Comparison of ENCODE assay signal across 24 cellular contexts in the genomic region with DNA sequence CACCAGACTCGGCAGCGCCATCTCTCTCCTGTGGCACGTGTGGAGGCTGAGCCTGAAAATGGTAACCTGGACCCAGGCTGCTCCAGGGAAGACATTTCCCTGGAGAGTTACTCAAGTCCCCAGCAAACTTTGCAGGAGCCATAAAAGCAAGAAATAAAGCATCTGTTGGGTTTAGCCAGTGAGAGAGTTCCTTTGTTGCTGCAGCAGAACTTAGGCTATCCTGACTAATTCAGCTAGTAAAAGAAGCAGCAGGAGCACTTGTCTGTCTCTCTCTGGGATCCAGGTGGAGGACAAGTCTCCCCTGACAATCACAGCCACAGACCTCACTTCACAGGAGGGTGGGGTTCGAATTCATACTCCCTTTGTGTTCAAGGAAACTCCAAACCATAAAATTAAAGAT.
DNase-seq lines count a peak whose midpoint lies in the region; ATAC-seq, FAIRE-seq and TF ChIP-seq lines count a peak whose summit lies in the region.
"Had no signal": no experiment of that assay in that cellular context is flagged by ENCODE, and none has a peak within 500 bp of the region (broad histone marks: within the 10 kb centered on the region; RNA-seq: fewer than 3 reads in every experiment).

No MANE protein-coding gene starts in this region.

- no peak overlapping the region for H3K4ac ChIP-seq in trophoblast cell (ENCODE audit: low read depth, low read length)

- ATAC-seq in activated naive CD8-positive, alpha-beta T cell treated with anti-CD3 and anti-CD28 coated beads, Interleukin-2, amount 10 ng/mL, durations not matched to agents 7 days and 5 days (ENCODE audit: low read depth) = no peak
- no peak for ATAC-seq in activated naive CD8-positive, alpha-beta T cell treated with anti-CD3 and anti-CD28 coated beads, Interleukin-2, amount 50 U/mL, for 24 hours
- ATAC-seq in K562 (no peak), GM18511 (IDR thresholded peaks at IDR 0.05; ENCODE audit: unreplicated experiment) (no peak)
- ATAC-seq: GM12878 had no signal

- in situ Hi-C loops in K562 (cut with MboI) = loop anchor here (5.0 kb wide), 1 partner anchor 50 kb away; no protein-coding TSS in a partner anchor

- peaks cover 11% of the 10 kb centered on the region for H3K27me3 Mint-ChIP-seq in activated naive CD8-positive, alpha-beta T cell treated with anti-CD3 and anti-CD28 coated beads, Interleukin-2, amount 10 ng/mL, durations not matched to agents 7 days and 5 days
- H3K27me3 Mint-ChIP-seq in activated naive CD8-positive, alpha-beta T cell treated with anti-CD3 and anti-CD28 coated beads, Interleukin-2, amount 50 U/mL, for 24 hours = peaks cover 8% of the 10 kb centered on the region

- no peak overlapping the region for H4K8ac ChIP-seq in trophoblast cell (ENCODE audit: low read depth, low read length)

- no peak overlapping the region for H3K23ac ChIP-seq in trophoblast cell (ENCODE audit: low read length)

- peak overlapping the region; percentile 6 for H2BK12ac ChIP-seq in trophoblast cell (ENCODE audit: low read length)

- no peak overlapping the region for H4K12ac ChIP-seq in trophoblast cell (ENCODE audit: low read depth, low read length)

- H3K27me3 ChIP-seq in PC-9 (ENCODE audit: insufficient read depth, low read depth) (no peaks in the 10 kb centered on the region), K562 (ENCODE audit: control insufficient read depth in 2 of 2, insufficient read depth in 2 of 2, low read length in 2 of 2) (peaks cover 4 to 39% of the 10 kb centered on the region in 2 experiments; a peak in 3 of 5 replicates), trophoblast cell (ENCODE audit: insufficient read depth, low read length) (no peaks in the 10 kb centered on the region)
- H3K27me3 ChIP-seq: BE2C had no signal

- FAIRE-seq in K562 (lab: Jason Lieb, UNC) = no peak
- FAIRE-seq: GM12878, GM19239, H1, HTR-8/SVneo had no signal

- TF ChIP-seq RAD21 in K562 (CRISPR knock-in tag; conservative IDR thresholded peaks at IDR 0.05 in 1 of 2, IDR thresholded peaks at IDR 0.05 in 1 of 2) = no peak

- no peak overlapping the region for H2BK5ac ChIP-seq in trophoblast cell (ENCODE audit: low read depth, low read length, poor library complexity)

- H3K14ac ChIP-seq in trophoblast cell (ENCODE audit: low read length) = no peak overlapping the region

- BruUV-seq in PC-9 (replicated peaks; lab: Mats Ljungman, UMichigan) (no TSS peak), K562 (replicated peaks; lab: Mats Ljungman, UMichigan) (no TSS peak)

- peaks cover 53% of the 10 kb centered on the region for H3F3A ChIP-seq in PC-9 (ENCODE audit: insufficient read depth, low read depth)

- no peak for TF ChIP-seq CTCF in PC-9 (conservative IDR thresholded peaks at IDR 0.05)
- no peak for TF ChIP-seq CTCF in K562 (IDR thresholded peaks at IDR 0.05 in 2 of 3, conservative IDR thresholded peaks at IDR 0.05 in 1 of 3; ENCODE audit: insufficient read depth in 2 of 3, low read depth in 1 of 3, low read length in 3 of 3)

- no peaks in the 10 kb centered on the region for H3K36me3 Mint-ChIP-seq in activated naive CD8-positive, alpha-beta T cell treated with anti-CD3 and anti-CD28 coated beads, Interleukin-2, amount 10 ng/mL, durations not matched to agents 7 days and 5 days
- H3K36me3 Mint-ChIP-seq in activated naive CD8-positive, alpha-beta T cell treated with anti-CD3 and anti-CD28 coated beads, Interleukin-2, amount 50 U/mL, for 24 hours (ENCODE audit: low read depth) = no peaks in the 10 kb centered on the region
- H3K36me3 Mint-ChIP-seq: CD4-positive, CD25-positive, alpha-beta regulatory T cell; CD8-positive, alpha-beta memory T cell had no signal

- H3K18ac ChIP-seq in trophoblast cell (ENCODE audit: low read length) = peak overlapping the region; percentile 47

- H3K4me3 ChIP-seq in PC-9 (no peak overlapping the region), K562 (no peak overlapping the region), trophoblast cell (ENCODE audit: low read depth, low read length) (no peak overlapping the region)
- H3K4me3 ChIP-seq: GM12878 had no signal

- H3K4me2 ChIP-seq in PC-9 (peak overlapping the region; percentile 79; the same call in 1 of the 2 replicates), K562 (ENCODE audit: insufficient read depth, low read length) (no peak overlapping the region), trophoblast cell (ENCODE audit: low read length) (no peak overlapping the region)

- 0% methylated on average over 3 of the region's 4 CpGs for WGBS in K562 (ENCODE audit: insufficient coverage, low coverage, missing lambda C conversion rate)
- no CpG with 5 or more reads among the region's 4 CpGs for WGBS in trophoblast cell (ENCODE audit: extremely low coverage, insufficient coverage, insufficient read length)

- no peak overlapping the region for H2BK120ac ChIP-seq in trophoblast cell (ENCODE audit: insufficient read depth, low read length, poor library complexity)

- H3K9me2 ChIP-seq in PC-9 (ENCODE audit: insufficient read depth) = no peaks in the 10 kb centered on the region

- TF ChIP-seq POLR2A in K562 (conservative IDR thresholded peaks at IDR 0.05) = no peak

- H3K36me3 ChIP-seq in PC-9 (ENCODE audit: low read depth) = no peaks in the 10 kb centered on the region
- H3K36me3 ChIP-seq in K562 (ENCODE audit: control insufficient read depth, insufficient read depth, low read length) = no peaks in the 10 kb centered on the region
- H3K36me3 ChIP-seq in trophoblast cell (ENCODE audit: control insufficient read depth in 1 of 2, insufficient read depth in 2 of 2, low read length in 2 of 2) = no peaks in the 10 kb centered on the region
- H3K36me3 ChIP-seq: BE2C had no signal

- intact Hi-C loops in PC-9 (cut with micrococcal nuclease; ENCODE audit: unreplicated experiment) (no loop called here), K562 (cut with micrococcal nuclease) (no loop called here)

- H3K4me1 ChIP-seq in PC-9 (replicated peaks; ENCODE audit: insufficient read depth) (peaks cover 50% of the 10 kb centered on the region), K562 (replicated peaks in 1 of 2; ENCODE audit: control insufficient read depth in 2 of 2, insufficient read depth in 2 of 2, low read length in 2 of 2) (peaks cover 0 to 3% of the 10 kb centered on the region in 2 experiments; a peak in 2 of 5 replicates), trophoblast cell (ENCODE audit: control insufficient read depth in 1 of 2, insufficient read depth in 2 of 2, low read length in 2 of 2) (peaks cover 22 to 29% of the 10 kb centered on the region in 2 experiments)
- H3K4me1 ChIP-seq: BE2C had no signal

- peaks cover 33% of the 10 kb centered on the region for H3K9me3 ChIP-seq in PC-9 (ENCODE audit: insufficient read depth, low read depth)
- no peaks in the 10 kb centered on the region for H3K9me3 ChIP-seq in K562 (replicated peaks; ENCODE audit: control insufficient read depth, insufficient read depth, low read depth, low read length)
- peaks cover 2% of the 10 kb centered on the region for H3K9me3 ChIP-seq in trophoblast cell (ENCODE audit: insufficient read depth, low read depth, low read length)
- H3K9me3 ChIP-seq: BE2C had no signal

- no peak overlapping the region for H3K9ac ChIP-seq in K562 (ENCODE audit: insufficient read depth in 1 of 2, low read depth in 2 of 2, low read length in 2 of 2)
- no peak overlapping the region for H3K9ac ChIP-seq in trophoblast cell (ENCODE audit: low read length)

- H4K20me1 ChIP-seq in PC-9 (ENCODE audit: insufficient read depth) = no peaks in the 10 kb centered on the region
- no peaks in the 10 kb centered on the region for H4K20me1 ChIP-seq in K562 (replicated peaks; ENCODE audit: control insufficient read depth, insufficient read depth, low read length)

- no peaks in the 10 kb centered on the region for H3K9me1 ChIP-seq in K562 (ENCODE audit: control insufficient read depth, insufficient read depth, low read length)

- no peaks in the 10 kb centered on the region for H3K79me2 ChIP-seq in PC-9 (ENCODE audit: low read depth)
- no peaks in the 10 kb centered on the region for H3K79me2 ChIP-seq in K562 (ENCODE audit: control insufficient read depth, insufficient read depth, low read length)
- H3K79me2 ChIP-seq in trophoblast cell (ENCODE audit: control insufficient read depth, insufficient read depth, low read length, poor library complexity) = no peaks in the 10 kb centered on the region

- H4K91ac ChIP-seq in trophoblast cell (ENCODE audit: low read depth, low read length) = peak overlapping the region; percentile 51

- TF ChIP-seq EP300 in K562 (IDR thresholded peaks at IDR 0.05; ENCODE audit: low read length) = no peak

- CTCF ChIA-PET in PC-9 (lab: Charles Lee) = no interaction called here
- CTCF ChIA-PET in K562 (lab: Yijun Ruan, JAX; ENCODE audit: low intra/inter-chr PET ratio) = no interaction called here

- no peak overlapping the region for H3K27ac Mint-ChIP-seq in activated naive CD8-positive, alpha-beta T cell treated with anti-CD3 and anti-CD28 coated beads, Interleukin-2, amount 10 ng/mL, durations not matched to agents 7 days and 5 days
- no peak overlapping the region for H3K27ac Mint-ChIP-seq in activated naive CD8-positive, alpha-beta T cell treated with anti-CD3 and anti-CD28 coated beads, Interleukin-2, amount 50 U/mL, for 24 hours
- H3K27ac Mint-ChIP-seq: CD4-positive, CD25-positive, alpha-beta regulatory T cell; CD8-positive, alpha-beta memory T cell; H9; IgD-negative memory B cell had no signal

- POLR2A ChIA-PET in activated naive CD8-positive, alpha-beta T cell treated with anti-CD3 and anti-CD28 coated beads, Interleukin-2, amount 10 ng/mL, durations not matched to agents 7 days and 5 days (lab: Charles Lee) = no interaction called here
- POLR2A ChIA-PET in PC-9 (lab: Charles Lee; ENCODE audit: unreplicated experiment) = no interaction called here
- POLR2A ChIA-PET in K562 (lab: Yijun Ruan, JAX) = no interaction called here

- H3K4me3 Mint-ChIP-seq in activated naive CD8-positive, alpha-beta T cell treated with anti-CD3 and anti-CD28 coated beads, Interleukin-2, amount 10 ng/mL, durations not matched to agents 7 days and 5 days = no peak overlapping the region
- H3K4me3 Mint-ChIP-seq in activated naive CD8-positive, alpha-beta T cell treated with anti-CD3 and anti-CD28 coated beads, Interleukin-2, amount 50 U/mL, for 24 hours = no peak overlapping the region
- H3K4me3 Mint-ChIP-seq: CD8-positive, alpha-beta memory T cell; H9; IgD-negative memory B cell had no signal

- peaks cover 10% of the 10 kb centered on the region for H3K79me1 ChIP-seq in trophoblast cell (ENCODE audit: low read length)

- H3K9me3 Mint-ChIP-seq in activated naive CD8-positive, alpha-beta T cell treated with anti-CD3 and anti-CD28 coated beads, Interleukin-2, amount 10 ng/mL, durations not matched to agents 7 days and 5 days = peaks cover 4% of the 10 kb centered on the region
- peaks cover 29% of the 10 kb centered on the region for H3K9me3 Mint-ChIP-seq in activated naive CD8-positive, alpha-beta T cell treated with anti-CD3 and anti-CD28 coated beads, Interleukin-2, amount 50 U/mL, for 24 hours

- peak; percentile 2 for DNase-seq in activated naive CD8-positive, alpha-beta T cell treated with anti-CD3 and anti-CD28 coated beads, Interleukin-2, amount 10 ng/mL, durations not matched to agents 7 days and 5 days
- DNase-seq in activated naive CD8-positive, alpha-beta T cell treated with anti-CD3 and anti-CD28 coated beads, Interleukin-2, amount 50 U/mL, for 24 hours = no peak
- no peak for DNase-seq in PC-9
- DNase-seq in K562 (ENCODE audit: extremely low read depth in 1 of 4, low spot score in 3 of 4) = no peak
- no peak for DNase-seq in trophoblast cell
- DNase-seq in activated effector memory CD4-positive, alpha-beta T cell treated with anti-CD3 and anti-CD28 coated beads, Interleukin-2, amount 50 U/mL, for 16 hours = no peak
- DNase-seq: ACHN; BE2C; C1 segment of cervical spinal cord; CD4-positive, CD25-positive, alpha-beta regulatory T cell; CD8-positive, alpha-beta memory T cell; COR-L47; DMS 273 treated with DMSO at 0.1 percent for 48 hours; DMS53; DND-41; EL had no signal

- H2AK5ac ChIP-seq in trophoblast cell (ENCODE audit: low read length) = no peak overlapping the region

- H3K4me1 Mint-ChIP-seq in activated naive CD8-positive, alpha-beta T cell treated with anti-CD3 and anti-CD28 coated beads, Interleukin-2, amount 10 ng/mL, durations not matched to agents 7 days and 5 days = no peaks in the 10 kb centered on the region
- H3K4me1 Mint-ChIP-seq in activated naive CD8-positive, alpha-beta T cell treated with anti-CD3 and anti-CD28 coated beads, Interleukin-2, amount 50 U/mL, for 24 hours = no peaks in the 10 kb centered on the region
- H3K4me1 Mint-ChIP-seq: CD4-positive, CD25-positive, alpha-beta regulatory T cell; CD8-positive, alpha-beta memory T cell; IgD-negative memory B cell had no signal

- H3K27ac ChIP-seq in PC-9 (peak overlapping the region; percentile 89), K562 (ENCODE audit: extremely low read depth, low read depth, low read length) (no peak overlapping the region), trophoblast cell (ENCODE audit: low read depth, low read length) (no peak overlapping the region)
- H3K27ac ChIP-seq: HL-60 had no signal

- H2AFZ ChIP-seq in PC-9 (no peak overlapping the region), K562 (ENCODE audit: low read depth, low read length) (no peak overlapping the region), trophoblast cell (ENCODE audit: insufficient read depth, low read length, poor library complexity) (no peak overlapping the region)
